ENCODE assay signal across 34 cellular contexts in genomic region chr10:14322531-14322930, GRCh38.
"Had no signal": no experiment of that assay in that cellular context is flagged by ENCODE, and none has a peak within 500 bp of the region (broad histone marks: within the 10 kb centered on the region; RNA-seq: fewer than 3 reads in every experiment).

No MANE protein-coding gene starts in this region.

- DNase-seq: activated B cell treated with CpG ODN at 0.5 μM for 24 hours; activated CD4-positive, alpha-beta T cell treated with anti-CD3 and anti-CD28 coated beads for 48 hours; activated CD4-positive, alpha-beta T cell treated with anti-CD3 and anti-CD28 coated beads, Interleukin-2, amount 50 U/mL, for 1 hour; activated CD4-positive, alpha-beta T cell treated with anti-CD3 and anti-CD28 coated beads, Interleukin-2, amount 50 U/mL, for 48 hours; activated CD8-positive, alpha-beta memory T cell treated with anti-CD3 and anti-CD28 coated beads for 24 hours; activated CD8-positive, alpha-beta T cell treated with anti-CD3 and anti-CD28 coated beads for 36 hours; activated effector memory CD4-positive, alpha-beta T cell treated with Interleukin-2 at 50 U/mL for 16 hours; activated naive CD4-positive, alpha-beta T cell treated with anti-CD3 and anti-CD28 coated beads for 36 hours; activated naive CD8-positive, alpha-beta T cell treated with anti-CD3 and anti-CD28 coated beads for 36 hours; activated naive CD8-positive, alpha-beta T cell treated with anti-CD3 and anti-CD28 coated beads, Interleukin-2, amount 50 U/mL, for 24 hours; activated T-cell treated with anti-CD3 and anti-CD28 coated beads, Interleukin-2, amount 50 U/mL, for 4 hours; adrenal gland; amygdala; aorta; central memory CD4-positive, alpha-beta T cell; cerebellar nuclear complex; colonic mucosa; effector CD8-positive, alpha-beta T cell; foreskin melanocyte; heart right ventricle; T-helper 1 cell; T-helper 17 cell; T1000; WERI-Rb-1 had no signal

- H3K4me1 Mint-ChIP-seq: activated naive CD4-positive, alpha-beta T cell treated with anti-CD3 and anti-CD28 coated beads, Interleukin-2, amount 50 U/mL, for 24 hours; activated naive CD8-positive, alpha-beta T cell treated with anti-CD3 and anti-CD28 coated beads, Interleukin-2, amount 50 U/mL, for 24 hours; activated T-helper 17 cell treated with anti-CD3 and anti-CD28 coated beads, Interleukin-2, amount 50 U/mL, for 72 hours; T-helper 17 cell had no signal

- FAIRE-seq: endometrium, endothelial cell of umbilical vein had no signal

- H3K27ac ChIP-seq: adrenal gland, breast epithelium, cardiac muscle cell, colonic mucosa, epithelial cell of prostate, gastroesophageal sphincter, heart right ventricle, WERI-Rb-1 had no signal

- H3K4me3 Mint-ChIP-seq: activated B cell treated with CpG ODN at 0.5 μM for 24 hours; activated CD8-positive, alpha-beta T cell treated with anti-CD3 and anti-CD28 coated beads for 36 hours; activated naive CD4-positive, alpha-beta T cell treated with anti-CD3 and anti-CD28 coated beads for 36 hours; activated naive CD4-positive, alpha-beta T cell treated with anti-CD3 and anti-CD28 coated beads, Interleukin-2, amount 50 U/mL, for 24 hours; activated naive CD8-positive, alpha-beta T cell treated with anti-CD3 and anti-CD28 coated beads for 36 hours; activated naive CD8-positive, alpha-beta T cell treated with anti-CD3 and anti-CD28 coated beads, Interleukin-2, amount 50 U/mL, for 24 hours; activated T-cell treated with anti-CD3 and anti-CD28 coated beads, Interleukin-2, amount 50 U/mL, for 4 hours; activated T-helper 17 cell treated with anti-CD3 and anti-CD28 coated beads, Interleukin-2, amount 50 U/mL, for 72 hours; T-helper 17 cell; T-helper 2 cell treated with Interferon-gamma antibody and Interleukin-4, amounts not matched to agents 5 μg/mL and 100 μg/mL, for 36 hours had no signal

- H3K4me3 ChIP-seq: adrenal gland, breast epithelium, cardiac muscle cell, colonic mucosa, gastroesophageal sphincter, heart right ventricle had no signal

- H3K27ac Mint-ChIP-seq: activated B cell treated with CpG ODN at 0.5 μM for 24 hours; activated CD8-positive, alpha-beta T cell treated with anti-CD3 and anti-CD28 coated beads for 36 hours; activated naive CD4-positive, alpha-beta T cell treated with anti-CD3 and anti-CD28 coated beads for 36 hours; activated naive CD4-positive, alpha-beta T cell treated with anti-CD3 and anti-CD28 coated beads, Interleukin-2, amount 50 U/mL, for 24 hours; activated naive CD8-positive, alpha-beta T cell treated with anti-CD3 and anti-CD28 coated beads for 36 hours; activated naive CD8-positive, alpha-beta T cell treated with anti-CD3 and anti-CD28 coated beads, Interleukin-2, amount 50 U/mL, for 24 hours; activated T-helper 17 cell treated with anti-CD3 and anti-CD28 coated beads, Interleukin-2, amount 50 U/mL, for 72 hours; T-helper 17 cell; T-helper 2 cell treated with Interferon-gamma antibody and Interleukin-4, amounts not matched to agents 5 μg/mL and 100 μg/mL, for 36 hours had no signal

- H3K9me3 Mint-ChIP-seq: activated B cell treated with CpG ODN at 0.5 μM for 24 hours; activated CD8-positive, alpha-beta T cell treated with anti-CD3 and anti-CD28 coated beads for 36 hours; activated naive CD4-positive, alpha-beta T cell treated with anti-CD3 and anti-CD28 coated beads for 36 hours; activated naive CD8-positive, alpha-beta T cell treated with anti-CD3 and anti-CD28 coated beads for 36 hours; activated naive CD8-positive, alpha-beta T cell treated with anti-CD3 and anti-CD28 coated beads, Interleukin-2, amount 50 U/mL, for 24 hours; activated T-cell treated with anti-CD3 and anti-CD28 coated beads, Interleukin-2, amount 50 U/mL, for 4 hours; activated T-helper 17 cell treated with anti-CD3 and anti-CD28 coated beads, Interleukin-2, amount 50 U/mL, for 72 hours; T-helper 2 cell treated with Interferon-gamma antibody and Interleukin-4, amounts not matched to agents 5 μg/mL and 100 μg/mL, for 36 hours had no signal

- H3K36me3 Mint-ChIP-seq: activated naive CD4-positive, alpha-beta T cell treated with anti-CD3 and anti-CD28 coated beads, Interleukin-2, amount 50 U/mL, for 24 hours; activated naive CD8-positive, alpha-beta T cell treated with anti-CD3 and anti-CD28 coated beads for 36 hours; brain had no signal

- H3K27me3 ChIP-seq: colonic mucosa had no signal

- H3K9me3 ChIP-seq: adrenal gland, breast epithelium, colonic mucosa, gastroesophageal sphincter, heart right ventricle had no signal

- H3K36me3 ChIP-seq: adrenal gland, breast epithelium, cardiac muscle cell, colonic mucosa, gastroesophageal sphincter, heart right ventricle, WERI-Rb-1 had no signal

- H3K4me1 ChIP-seq: adrenal gland, breast epithelium, colonic mucosa, gastroesophageal sphincter, heart right ventricle had no signal
